Comparison of ENCODE assay signal across 8 cellular contexts in the genomic region with DNA sequence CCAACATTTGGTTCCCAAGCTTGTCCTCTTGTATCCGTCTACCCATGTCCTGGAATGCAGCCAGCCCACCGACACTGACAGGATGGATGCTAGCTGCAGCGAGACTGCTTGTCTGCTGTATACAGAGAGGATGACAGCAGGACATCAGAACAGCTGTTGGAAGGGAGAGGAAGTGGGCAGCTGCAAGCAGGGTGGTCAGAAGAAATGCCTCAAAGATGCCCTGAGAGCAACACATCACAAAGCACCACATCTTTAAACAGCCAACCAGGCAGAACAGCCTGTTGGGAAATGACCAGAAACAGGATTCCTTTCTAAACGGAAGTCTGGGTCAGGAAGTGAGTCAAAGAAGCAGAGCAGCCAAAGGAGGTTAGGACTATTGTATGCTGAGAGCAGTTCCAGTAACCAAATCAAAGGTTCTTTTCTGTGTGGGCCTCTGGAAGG.
DNase-seq lines count a peak whose midpoint lies in the region; ATAC-seq and TF ChIP-seq lines count a peak whose summit lies in the region.

No MANE protein-coding gene starts in this region.

- TF ChIP-seq CTCF in AG09309 (IDR thresholded peaks at IDR 0.05; ENCODE audit: control insufficient read depth, insufficient read depth, low read depth, low read length, missing control alignments) = no peak

- DNase-seq in AG09309 (ENCODE audit: low read depth) (peak; percentile 4), LHCN-M2 (ENCODE audit: low read depth) (peak; percentile 98), fibroblast of gingiva (ENCODE audit: low read depth) (peak; percentile 29), NCI-H1930 (lab: John Stamatoyannopoulos, UW) (no peak), SHP77 treated with DMSO at 0.1 percent for 48 hours (lab: John Stamatoyannopoulos, UW) (no peak), NOMO-1 treated with DMSO at 0.1 percent for 48 hours (lab: John Stamatoyannopoulos, UW; ENCODE audit: unreplicated experiment) (no peak), T1000 (lab: John Stamatoyannopoulos, UW) (no peak)

- no peak overlapping the region for H3K4me3 ChIP-seq in AG09309 (ENCODE audit: control insufficient read depth, low read depth, low read length)

- peak; percentile 57 for ATAC-seq in GM19438 (IDR thresholded peaks at IDR 0.05; ENCODE audit: low read depth, unreplicated experiment)

Comparison
In these comparisons a context has a peak if more than half of its experiments do, and no peak if none do; other contexts are left out.
1. DNase-seq: peak in AG09309 (single experiment), LHCN-M2 (single experiment) and fibroblast of gingiva (single experiment); none in NCI-H1930 (0 of 2), SHP77 treated with DMSO at 0.1 percent for 48 hours (single experiment), NOMO-1 treated with DMSO at 0.1 percent for 48 hours (single experiment) and T1000 (single experiment).